9 cellular contexts compared by ENCODE assay signal in the genomic region with DNA sequence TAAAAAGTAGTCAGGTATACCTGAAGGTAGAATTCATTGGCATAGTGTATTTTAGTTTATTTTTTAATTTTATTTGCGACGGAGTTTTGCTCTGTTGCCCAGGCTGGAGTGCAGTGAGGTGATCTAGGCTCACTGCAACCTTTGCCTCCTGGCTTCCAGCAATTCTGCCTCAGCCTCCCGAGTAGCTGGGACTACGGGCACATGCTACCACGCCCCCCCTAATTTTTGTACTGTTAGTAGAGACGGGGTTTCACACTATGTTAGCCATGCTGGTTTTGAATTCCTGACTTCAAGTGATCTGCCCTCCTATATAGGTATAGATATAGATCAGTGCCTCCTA.
DNase-seq lines count a peak whose midpoint lies in the region; TF ChIP-seq lines count a peak whose summit lies in the region.
"Had no signal": no experiment of that assay in that cellular context is flagged by ENCODE, and none has a peak within 500 bp of the region (broad histone marks: within the 10 kb centered on the region; RNA-seq: fewer than 3 reads in every experiment).

No MANE protein-coding gene starts in this region.

- no peak overlapping the region for H3K4ac ChIP-seq in neuronal stem cell (ENCODE audit: low read length)

- H2BK15ac ChIP-seq in neuronal stem cell (ENCODE audit: low read length): no peak overlapping the region

- no peaks in the 10 kb centered on the region for H3K4me1 Mint-ChIP-seq in MCF 10A (ENCODE audit: insufficient read depth, unreplicated experiment)

- H3K4me2 ChIP-seq in neuronal stem cell (ENCODE audit: insufficient read depth, low read length, poor library complexity, severe bottlenecking): no peak overlapping the region

- no peak overlapping the region for H4K91ac ChIP-seq in neuronal stem cell (ENCODE audit: low read depth, low read length, poor library complexity)

- no peak overlapping the region for H4K8ac ChIP-seq in neuronal stem cell (ENCODE audit: low read depth, low read length)

- H3K9me3 ChIP-seq in breast epithelium: no peaks in the 10 kb centered on the region
- no peaks in the 10 kb centered on the region for H3K9me3 ChIP-seq in transverse colon
- no peaks in the 10 kb centered on the region for H3K9me3 ChIP-seq in neuronal stem cell (replicated peaks in 1 of 2; ENCODE audit: control insufficient read depth in 2 of 2, insufficient read depth in 1 of 2, low read depth in 1 of 2, low read length in 2 of 2)

- intact Hi-C loops in breast epithelium (cut with DNase I; ENCODE audit: low total_unique reads): no loop called here
- intact Hi-C loops in MCF 10A (cut with micrococcal nuclease): loop anchor here (5.0 kb wide), 3 partner anchors 748 to 947 kb away; a partner anchor contains a TSS
- intact Hi-C loops in transverse colon (cut with DNase I; ENCODE audit: low total_unique reads): no loop called here

- DNase-seq in breast epithelium (ENCODE audit: low spot score in 2 of 2): no peak
- no peak for DNase-seq in MCF 10A (ENCODE audit: unreplicated experiment)
- DNase-seq in RPMI8226: peak; percentile 69
- no peak for DNase-seq in fibroblast of the aortic adventitia (ENCODE audit: low read depth)
- DNase-seq in transverse colon: no peak
- DNase-seq in A172 (ENCODE audit: low spot score): no peak
- DNase-seq in DMS79 treated with DMSO at 0.1 percent for 48 hours (lab: John Stamatoyannopoulos, UW): no peak
- no peak for DNase-seq in neuronal stem cell (ENCODE audit: low spot score)
- DNase-seq: DMS79 had no signal

- in situ Hi-C loops in transverse colon (cut with MboI; ENCODE audit: low pct_ligation_motif_present in 1 of 4, low pct_unique_long_range_greater_than_20kb in 1 of 4, low sequenced_read_pairs in 3 of 4): loop anchor here in 3 of 4 donors (25.0 kb wide), 7 partner anchors 807 to 1107 kb away; a partner anchor contains a TSS

- H3K36me3 ChIP-seq in breast epithelium (no peaks in the 10 kb centered on the region), transverse colon (no peaks in the 10 kb centered on the region), neuronal stem cell (replicated peaks in 1 of 2; ENCODE audit: control insufficient read depth in 2 of 2, insufficient read depth in 2 of 2, low read length in 2 of 2) (no peaks in the 10 kb centered on the region)

- no peaks in the 10 kb centered on the region for H3K79me1 ChIP-seq in neuronal stem cell (ENCODE audit: low read depth, low read length)

- H2BK12ac ChIP-seq in neuronal stem cell (ENCODE audit: low read length): no peak overlapping the region

- H3K4me1 ChIP-seq in breast epithelium (peaks cover 0 to 2% of the 10 kb centered on the region in 2 donors), transverse colon (peaks cover 9 to 51% (median 16%) of the 10 kb centered on the region in 4 donors), neuronal stem cell (ENCODE audit: control insufficient read depth in 2 of 2, insufficient read depth in 1 of 2, low read depth in 1 of 2, low read length in 2 of 2) (peaks cover 0 to 16% of the 10 kb centered on the region in 2 donors)

- no peak overlapping the region for H3K9ac ChIP-seq in neuronal stem cell (ENCODE audit: low read depth, low read length, poor library complexity)

- no peak overlapping the region for H3K23ac ChIP-seq in neuronal stem cell (ENCODE audit: low read depth, low read length, poor library complexity)

- TF ChIP-seq EP300 in transverse colon (IDR thresholded peaks at IDR 0.05; ENCODE audit: low read depth): no peak

- no peak overlapping the region for H2AFZ ChIP-seq in neuronal stem cell (ENCODE audit: low read length)

- no peak overlapping the region for H3K14ac ChIP-seq in neuronal stem cell (ENCODE audit: low read length)

- H3K36me3 Mint-ChIP-seq in MCF 10A (ENCODE audit: insufficient read depth, unreplicated experiment): no peaks in the 10 kb centered on the region

- no peak overlapping the region for H3K4me3 Mint-ChIP-seq in MCF 10A (ENCODE audit: unreplicated experiment)

- POLR2A ChIA-PET in MCF 10A (lab: Yijun Ruan, JAX): interaction anchor here (0.8 to 12.2 kb wide), 31 partner anchors 7 to 1119 kb away, joined by 4 to 621 read pairs (median 29); a partner anchor contains a TSS

- H3K18ac ChIP-seq in neuronal stem cell (ENCODE audit: low read length): no peak overlapping the region

- BruUV-seq in MCF 10A (replicated peaks; lab: Mats Ljungman, UMichigan): no TSS peak

- H3K27me3 ChIP-seq in breast epithelium: no peaks in the 10 kb centered on the region
- no peaks in the 10 kb centered on the region for H3K27me3 ChIP-seq in transverse colon
- no peaks in the 10 kb centered on the region for H3K27me3 ChIP-seq in neuronal stem cell (ENCODE audit: control insufficient read depth in 3 of 3, insufficient read depth in 3 of 3, low read depth in 1 of 3, low read length in 3 of 3)

- no peaks in the 10 kb centered on the region for H3K9me3 Mint-ChIP-seq in MCF 10A (ENCODE audit: unreplicated experiment)

- no peak overlapping the region for H2BK120ac ChIP-seq in neuronal stem cell (ENCODE audit: low read depth, low read length)

- no peak overlapping the region for H3K27ac Mint-ChIP-seq in MCF 10A (ENCODE audit: low read depth, unreplicated experiment)

- H2AK5ac ChIP-seq in neuronal stem cell (ENCODE audit: low read depth, low read length): no peak overlapping the region

- WGBS in transverse colon (ENCODE audit: low coverage in 1 of 2), 2 donors: 25 to 35% methylated on average over 5 to 6 of the region's 6 CpGs
- WGBS in neuronal stem cell (ENCODE audit: extremely low coverage in 2 of 2, insufficient read length in 2 of 2, insufficient replicate concordance in 1 of 2), 2 donors: no CpG with 5 or more reads among the region's 6 CpGs

- no peaks in the 10 kb centered on the region for H3K27me3 Mint-ChIP-seq in MCF 10A (ENCODE audit: insufficient read depth, unreplicated experiment)

- H3K4me3 ChIP-seq in breast epithelium (peak overlapping the region in 2 of 3 donors; percentile 70 to 87), fibroblast of the aortic adventitia (ENCODE audit: low read depth, low read length) (peak overlapping the region; percentile 97), transverse colon (peak overlapping the region in 2 of 4 donors; percentile 48 to 51), neuronal stem cell (ENCODE audit: low read length in 2 of 2) (peak overlapping the region in 1 of 2 donors; percentile 59)

- H2BK5ac ChIP-seq in neuronal stem cell (ENCODE audit: low read length): no peak overlapping the region

- CTCF ChIA-PET in MCF 10A (lab: Yijun Ruan, JAX): interaction anchor here (1.9 to 2.4 kb wide), 2 partner anchors 14 to 17 kb away, joined by 6 to 12 read pairs; no protein-coding TSS in a partner anchor

- no peak for TF ChIP-seq POLR2A in breast epithelium (IDR thresholded peaks at IDR 0.05)
- no peak for TF ChIP-seq POLR2A in transverse colon (IDR thresholded peaks at IDR 0.05)

- H3K27ac ChIP-seq in breast epithelium: no peak overlapping the region
- H3K27ac ChIP-seq in transverse colon: peak overlapping the region; percentile 93 to 98 (median 96)
- no peak overlapping the region for H3K27ac ChIP-seq in neuronal stem cell (replicated peaks; ENCODE audit: low read length)

- TF ChIP-seq CTCF in breast epithelium (IDR thresholded peaks at IDR 0.05) (no peak), MCF 10A (IDR thresholded peaks at IDR 0.05; ENCODE audit: unreplicated experiment) (no peak), fibroblast of the aortic adventitia (IDR thresholded peaks at IDR 0.05; ENCODE audit: insufficient read depth, low read length) (no peak), transverse colon (IDR thresholded peaks at IDR 0.05) (no peak)

Comparison
In these comparisons a context has a peak if more than half of its experiments do, and no peak if none do; other contexts are left out.
1. H3K27ac ChIP-seq: peak in transverse colon (4 of 4); none in breast epithelium (0 of 2) and neuronal stem cell (single experiment).